9 cellular contexts compared by ENCODE assay signal in genomic region chr1:35882586-35882944, GRCh38. TPM values are rescaled to one million over a fixed set of nuclear protein-coding genes. Genes with fewer than 3 reads are reported as not detected.
DNase-seq lines count a peak whose midpoint lies in the region; ATAC-seq, FAIRE-seq and TF ChIP-seq lines count a peak whose summit lies in the region.
"Had no signal": no experiment of that assay in that cellular context is flagged by ENCODE, and none has a peak within 500 bp of the region (broad histone marks: within the 10 kb centered on the region; RNA-seq: fewer than 3 reads in every experiment).

No MANE protein-coding gene starts in this region.

- H3K79me2 ChIP-seq in keratinocyte (ENCODE audit: control insufficient read depth, insufficient read depth, low read length) = peaks cover 7% of the 10 kb centered on the region

- H3K27ac ChIP-seq in keratinocyte (ENCODE audit: control insufficient read depth, insufficient read depth, low read length) = no peak overlapping the region
- H3K27ac ChIP-seq in stomach smooth muscle (ENCODE audit: low read length) = peak overlapping the region; percentile 66

- no peaks in the 10 kb centered on the region for H3K36me3 Mint-ChIP-seq in T-helper 2 cell treated with Interferon-gamma antibody and Interleukin-4, amounts not matched to agents 5 μg/mL and 100 μg/mL, for 36 hours (ENCODE audit: low read depth)
- H3K36me3 Mint-ChIP-seq in activated naive CD8-positive, alpha-beta T cell treated with anti-CD3 and anti-CD28 coated beads, Interleukin-2, amount 10 ng/mL, durations not matched to agents 7 days and 5 days = no peaks in the 10 kb centered on the region

- DNase-seq in T-helper 2 cell treated with Interferon-gamma antibody and Interleukin-4, amounts not matched to agents 5 μg/mL and 100 μg/mL, for 36 hours (ENCODE audit: low spot score) = no peak
- DNase-seq in T-helper 2 cell = no peak
- no peak for DNase-seq in activated naive CD8-positive, alpha-beta T cell treated with anti-CD3 and anti-CD28 coated beads, Interleukin-2, amount 10 ng/mL, durations not matched to agents 7 days and 5 days
- DNase-seq in keratinocyte (ENCODE audit: low read depth, low spot score) = no peak
- DNase-seq in central memory CD4-positive, alpha-beta T cell = no peak

- POLR2A ChIA-PET in activated naive CD8-positive, alpha-beta T cell treated with anti-CD3 and anti-CD28 coated beads, Interleukin-2, amount 10 ng/mL, durations not matched to agents 7 days and 5 days (lab: Charles Lee) = interaction anchor here (0.6 to 2.8 kb wide), 4 partner anchors 9 to 113 kb away, joined by 3 to 19 read pairs (median 3); partner anchors contain the start of genes AGO3 and CLSPN

- H3K36me3 ChIP-seq in keratinocyte (ENCODE audit: control insufficient read depth in 2 of 2, extremely low read depth in 1 of 2, insufficient read depth in 2 of 2, low read length in 2 of 2) = no peaks in the 10 kb centered on the region
- H3K36me3 ChIP-seq in stomach smooth muscle (ENCODE audit: control insufficient read depth in 2 of 2, insufficient read depth in 2 of 2, low read length in 2 of 2) = no peaks in the 10 kb centered on the region

- no peak for TF ChIP-seq CTCF in keratinocyte (optimal IDR thresholded peaks at IDR 0.05 in 1 of 3, IDR thresholded peaks at IDR 0.05 in 1 of 3, conservative IDR thresholded peaks at IDR 0.05 in 1 of 3; ENCODE audit: extremely low read depth in 1 of 3, insufficient read depth in 2 of 3, low read length in 3 of 3)

- H3K4me3 ChIP-seq in keratinocyte (ENCODE audit: control insufficient read depth in 2 of 3, extremely low read depth in 1 of 3, insufficient read depth in 2 of 3, low read depth in 1 of 3, low read length in 3 of 3) (peak overlapping the region in 1 of 3 experiments; percentile 16), stomach smooth muscle (ENCODE audit: low read length in 2 of 2) (peak overlapping the region; percentile 52 to 100)

- H3K27me3 Mint-ChIP-seq in T-helper 2 cell treated with Interferon-gamma antibody and Interleukin-4, amounts not matched to agents 5 μg/mL and 100 μg/mL, for 36 hours (ENCODE audit: low read depth) = no peaks in the 10 kb centered on the region
- peaks cover 4% of the 10 kb centered on the region for H3K27me3 Mint-ChIP-seq in activated naive CD8-positive, alpha-beta T cell treated with anti-CD3 and anti-CD28 coated beads, Interleukin-2, amount 10 ng/mL, durations not matched to agents 7 days and 5 days

- H3K4me2 ChIP-seq in keratinocyte (ENCODE audit: control insufficient read depth, extremely low read depth, insufficient read depth, low read depth, low read length) = peak overlapping the region; percentile 71

- H3K4me1 ChIP-seq in keratinocyte (ENCODE audit: control insufficient read depth, extremely low read depth, insufficient read depth, low read length) (no peaks in the 10 kb centered on the region), stomach smooth muscle (ENCODE audit: control insufficient read depth, insufficient read depth, low read length) (peaks cover 15% of the 10 kb centered on the region)

- no peaks in the 10 kb centered on the region for H4K20me1 ChIP-seq in keratinocyte (ENCODE audit: control insufficient read depth, extremely low read depth, insufficient read depth, low read length)

- H3K27me3 ChIP-seq in keratinocyte (ENCODE audit: control insufficient read depth, extremely low read depth, insufficient read depth, low read length) = no peaks in the 10 kb centered on the region
- no peaks in the 10 kb centered on the region for H3K27me3 ChIP-seq in stomach smooth muscle (ENCODE audit: control insufficient read depth in 1 of 2, insufficient read depth in 2 of 2, low read length in 2 of 2)

- H3K27ac Mint-ChIP-seq in T-helper 2 cell treated with Interferon-gamma antibody and Interleukin-4, amounts not matched to agents 5 μg/mL and 100 μg/mL, for 36 hours = peak overlapping the region; percentile 46
- no peak overlapping the region for H3K27ac Mint-ChIP-seq in activated naive CD8-positive, alpha-beta T cell treated with anti-CD3 and anti-CD28 coated beads, Interleukin-2, amount 10 ng/mL, durations not matched to agents 7 days and 5 days

- no peak overlapping the region for H2AFZ ChIP-seq in keratinocyte (ENCODE audit: control insufficient read depth, low read length)

- H3K9me3 Mint-ChIP-seq in T-helper 2 cell treated with Interferon-gamma antibody and Interleukin-4, amounts not matched to agents 5 μg/mL and 100 μg/mL, for 36 hours = no peaks in the 10 kb centered on the region
- no peaks in the 10 kb centered on the region for H3K9me3 Mint-ChIP-seq in activated naive CD8-positive, alpha-beta T cell treated with anti-CD3 and anti-CD28 coated beads, Interleukin-2, amount 10 ng/mL, durations not matched to agents 7 days and 5 days

- FAIRE-seq in keratinocyte (lab: Jason Lieb, UNC) = no peak
- FAIRE-seq: A204.1 had no signal

- dilution Hi-C loops in keratinocyte (cut with MboI; ENCODE audit: extremely low pct_ligation_motif_present, low sequenced_read_pairs) = no loop called here

- H3K9me1 ChIP-seq in keratinocyte (ENCODE audit: control insufficient read depth, extremely low read depth, insufficient read depth, low read length) = peaks cover 3% of the 10 kb centered on the region

- H3K9ac ChIP-seq in keratinocyte (ENCODE audit: control insufficient read depth, extremely low read depth, insufficient read depth, low read length) (no peak overlapping the region), stomach smooth muscle (ENCODE audit: low read length in 2 of 2) (peak overlapping the region; percentile 39 to 55)

- no peaks in the 10 kb centered on the region for H3K9me3 ChIP-seq in keratinocyte (ENCODE audit: control insufficient read depth, low read depth, low read length)
- no peaks in the 10 kb centered on the region for H3K9me3 ChIP-seq in stomach smooth muscle (ENCODE audit: control insufficient read depth in 2 of 2, low read length in 2 of 2)

- H3K4me3 Mint-ChIP-seq in T-helper 2 cell treated with Interferon-gamma antibody and Interleukin-4, amounts not matched to agents 5 μg/mL and 100 μg/mL, for 36 hours = peak overlapping the region; percentile 48
- peak overlapping the region; percentile 94 for H3K4me3 Mint-ChIP-seq in activated naive CD8-positive, alpha-beta T cell treated with anti-CD3 and anti-CD28 coated beads, Interleukin-2, amount 10 ng/mL, durations not matched to agents 7 days and 5 days

- H3K4me1 Mint-ChIP-seq in T-helper 2 cell treated with Interferon-gamma antibody and Interleukin-4, amounts not matched to agents 5 μg/mL and 100 μg/mL, for 36 hours (ENCODE audit: low read depth) = peaks cover 38% of the 10 kb centered on the region
- peaks cover 35% of the 10 kb centered on the region for H3K4me1 Mint-ChIP-seq in activated naive CD8-positive, alpha-beta T cell treated with anti-CD3 and anti-CD28 coated beads, Interleukin-2, amount 10 ng/mL, durations not matched to agents 7 days and 5 days

- no peak for ATAC-seq in activated naive CD8-positive, alpha-beta T cell treated with anti-CD3 and anti-CD28 coated beads, Interleukin-2, amount 10 ng/mL, durations not matched to agents 7 days and 5 days (ENCODE audit: low read depth)
- ATAC-seq in GM21825 (IDR thresholded peaks at IDR 0.05; ENCODE audit: unreplicated experiment) (no peak), GM19463 (IDR thresholded peaks at IDR 0.05; ENCODE audit: unreplicated experiment) (no peak)

RNA-seq across cellular contexts. Expression of gene AGO1, which starts 0.4 kb away (rescaled TPM):
- total RNA-seq in activated naive CD8-positive, alpha-beta T cell treated with anti-CD3 and anti-CD28 coated beads, Interleukin-2, amount 10 ng/mL, durations not matched to agents 7 days and 5 days = 10 to 100 TPM; 24.0 to 24.8 TPM
- 4.2 to 10.4 TPM (median 5.7 TPM) in 3 replicates for polyA plus RNA-seq in keratinocyte
- polyA plus RNA-seq in keratinocyte (2011; ENCODE audit: low read depth) = 1.5 TPM
- 6.4 and 6.8 TPM in 2 replicates for polyA plus RNA-seq in keratinocyte (2011; cell fraction: cytosol; rRNA removed)
- 10.0 and 11.8 TPM in 2 replicates for polyA plus RNA-seq in keratinocyte (2011; cell fraction: nucleus; rRNA removed)
- 3.1 and 9.1 TPM in 2 replicates for polyA plus RNA-seq in keratinocyte (2012; ENCODE audit: low replicate concordance)
- 22.8 to 46.3 TPM (median 25.5 TPM) in 3 replicates for polyA minus RNA-seq in keratinocyte
- 11.1 TPM for polyA minus RNA-seq in keratinocyte (2011; cell fraction: cytosol; rRNA and poly(A)+ RNA removed)
- 7.1 and 15.7 TPM in 2 replicates for polyA minus RNA-seq in keratinocyte (2011; cell fraction: nucleus; rRNA and poly(A)+ RNA removed)

RNA-seq across cellular contexts. Expression of gene AGO3, which starts 48.3 kb away (rescaled TPM):
- 10 to 100 TPM; 26.5 to 34.0 TPM for total RNA-seq in activated naive CD8-positive, alpha-beta T cell treated with anti-CD3 and anti-CD28 coated beads, Interleukin-2, amount 10 ng/mL, durations not matched to agents 7 days and 5 days
- polyA plus RNA-seq in keratinocyte = 12.2 to 14.0 TPM (median 13.1 TPM) in 3 replicates
- 4.0 TPM for polyA plus RNA-seq in keratinocyte (2011; ENCODE audit: low read depth)
- 7.0 and 10.4 TPM in 2 replicates for polyA plus RNA-seq in keratinocyte (2011; cell fraction: cytosol; rRNA removed)
- polyA plus RNA-seq in keratinocyte (2011; cell fraction: nucleus; rRNA removed) = 16.1 and 17.1 TPM in 2 replicates
- 4.7 and 5.8 TPM in 2 replicates for polyA plus RNA-seq in keratinocyte (2012; ENCODE audit: low replicate concordance)
- 36.5 to 88.2 TPM (median 45.4 TPM) in 3 replicates for polyA minus RNA-seq in keratinocyte
- polyA minus RNA-seq in keratinocyte (2011; cell fraction: cytosol; rRNA and poly(A)+ RNA removed) = 6.3 TPM
- polyA minus RNA-seq in keratinocyte (2011; cell fraction: nucleus; rRNA and poly(A)+ RNA removed) = 16.2 and 55.8 TPM in 2 replicates
